ENCODE assay signal across 1 cellular context in genomic region chr17:74325376-74325742, GRCh38.
TF ChIP-seq lines count a peak whose summit lies in the region.

No MANE protein-coding gene starts in this region.

TF ChIP-seq in HepG2, 621 proteins besides CTCF, POLR2A, EP300 and RAD21:
- TF ChIP-seq KDM5B (CRISPR knock-in tag; IDR thresholded peaks at IDR 0.05; ENCODE audit: borderline replicate concordance) (no peak), KIAA2018 (CRISPR knock-in tag; IDR thresholded peaks at IDR 0.05; ENCODE audit: borderline replicate concordance) (no peak), ZNF12 (CRISPR knock-in tag; IDR thresholded peaks at IDR 0.05) (no peak)
